In the genomic region with DNA sequence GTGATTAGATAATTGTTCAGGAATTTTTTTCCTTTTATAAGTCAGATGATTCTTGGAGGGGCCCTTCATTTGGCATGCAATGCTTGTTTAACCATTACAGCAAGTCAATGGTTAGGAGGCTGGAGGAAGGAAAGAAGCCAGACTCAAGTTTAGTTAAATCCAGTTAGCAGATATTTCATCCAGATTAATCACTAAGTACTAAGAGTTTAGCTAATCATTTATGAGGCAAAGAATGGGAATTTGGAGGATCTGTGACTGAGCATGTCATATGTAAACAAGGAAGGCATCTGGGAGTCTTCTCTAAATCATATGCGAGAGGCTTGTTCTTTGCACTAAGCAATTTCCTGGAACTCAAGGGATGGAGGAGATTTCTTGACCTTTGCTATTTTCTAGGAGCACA, we compare ENCODE assay signal across 27 cellular contexts.
DNase-seq lines count a peak whose midpoint lies in the region; FAIRE-seq and TF ChIP-seq lines count a peak whose summit lies in the region.
"Had no signal": no experiment of that assay in that cellular context is flagged by ENCODE, and none has a peak within 500 bp of the region (broad histone marks: within the 10 kb centered on the region; RNA-seq: fewer than 3 reads in every experiment).

No MANE protein-coding gene starts in this region.

- peak overlapping the region; percentile 74 for H3K27ac ChIP-seq in hepatocyte
- no peak overlapping the region for H3K27ac ChIP-seq in ovary
- H3K27ac ChIP-seq in GM23248 = no peak overlapping the region
- H3K27ac ChIP-seq: HL-60, SJCRH30 had no signal

- no peak for TF ChIP-seq EP300 in ovary (IDR thresholded peaks at IDR 0.05)

- intact Hi-C loops in head of caudate nucleus (cut with DNase I) (no loop called here), ovary (cut with DNase I) (no loop called here)

- H3K9ac ChIP-seq in GM23248 = no peak overlapping the region

- DNase-seq in DMS53 treated with DMSO at 0.1 percent for 48 hours (lab: John Stamatoyannopoulos, UW; ENCODE audit: unreplicated experiment) = peak; percentile 4
- DNase-seq in RCC 7860 (ENCODE audit: low spot score) = peak; percentile 29
- peak; percentile 13 for DNase-seq in hepatocyte (ENCODE audit: low spot score)
- peak; percentile 54 for DNase-seq in mucosa of gallbladder (ENCODE audit: low spot score)
- DNase-seq in head of caudate nucleus = no peak
- DNase-seq in ovary = no peak
- no peak for DNase-seq in GM23248
- DNase-seq in NCI-H526 (lab: John Stamatoyannopoulos, UW) = no peak
- DNase-seq: C1 segment of cervical spinal cord; CD4-positive, alpha-beta memory T cell; COR-L47; DND-41; Karpas-422; NCI-H1092; NCI-H1417 treated with DMSO at 0.1 percent for 48 hours; NCI-H1694 treated with DMSO at 0.1 percent for 48 hours; NCI-H2081 treated with DMSO at 0.1 percent for 48 hours; NCI-H2171; NCI-H226; NCI-H510A; NCI-H748 treated with DMSO at 0.1 percent for 48 hours; NK-92 treated with Interleukin-12 subunit alpha and Interleukin-12 subunit beta, amount 100 ng/mL, for 24 hours; PC-3; SJCRH30 had no signal

- H4K20me1 ChIP-seq in hepatocyte (ENCODE audit: insufficient read depth, poor library complexity, severe bottlenecking) (no peaks in the 10 kb centered on the region), GM23248 (ENCODE audit: insufficient read depth) (no peaks in the 10 kb centered on the region)

- H3K4me2 ChIP-seq in hepatocyte (no peak overlapping the region), GM23248 (ENCODE audit: unreplicated experiment) (no peak overlapping the region)

- H3K4me3 ChIP-seq in hepatocyte (no peak overlapping the region), ovary (no peak overlapping the region), GM23248 (no peak overlapping the region)
- H3K4me3 ChIP-seq: SJCRH30 had no signal

- H2AFZ ChIP-seq in hepatocyte = no peak overlapping the region
- no peak overlapping the region for H2AFZ ChIP-seq in GM23248

- TF ChIP-seq POLR2A in ovary (IDR thresholded peaks at IDR 0.05) = no peak

- peaks cover 9% of the 10 kb centered on the region for H3F3A ChIP-seq in GM23248 (ENCODE audit: insufficient read depth)

- no peaks in the 10 kb centered on the region for H3K27me3 ChIP-seq in hepatocyte
- H3K27me3 ChIP-seq in ovary = no peaks in the 10 kb centered on the region
- H3K27me3 ChIP-seq in GM23248 (replicated peaks; ENCODE audit: insufficient read depth) = no peaks in the 10 kb centered on the region
- H3K27me3 ChIP-seq: SJCRH30 had no signal

- TF ChIP-seq CTCF in hepatocyte (IDR thresholded peaks at IDR 0.05; ENCODE audit: poor library complexity) (no peak), ovary (IDR thresholded peaks at IDR 0.05) (no peak)

- H3K36me3 ChIP-seq in hepatocyte (replicated peaks; ENCODE audit: insufficient read depth, low read depth) = no peaks in the 10 kb centered on the region
- no peaks in the 10 kb centered on the region for H3K36me3 ChIP-seq in ovary
- no peaks in the 10 kb centered on the region for H3K36me3 ChIP-seq in GM23248 (ENCODE audit: low read depth)
- H3K36me3 ChIP-seq: SJCRH30 had no signal

- H3K79me2 ChIP-seq in hepatocyte (no peaks in the 10 kb centered on the region), GM23248 (ENCODE audit: insufficient read depth) (no peaks in the 10 kb centered on the region)

- peaks cover 12% of the 10 kb centered on the region for H3K4me1 ChIP-seq in hepatocyte (ENCODE audit: insufficient read depth)
- H3K4me1 ChIP-seq in ovary (ENCODE audit: insufficient read depth) = no peaks in the 10 kb centered on the region
- H3K4me1 ChIP-seq in GM23248 (ENCODE audit: insufficient read depth) = peaks cover 8% of the 10 kb centered on the region
- H3K4me1 ChIP-seq: SJCRH30 had no signal

- H3K9me3 ChIP-seq in hepatocyte (ENCODE audit: low read depth) = no peaks in the 10 kb centered on the region
- no peaks in the 10 kb centered on the region for H3K9me3 ChIP-seq in ovary
- no peaks in the 10 kb centered on the region for H3K9me3 ChIP-seq in GM23248 (ENCODE audit: low read depth)
- H3K9me3 ChIP-seq: SJCRH30 had no signal

- H3K9me2 ChIP-seq in hepatocyte (replicated peaks; ENCODE audit: insufficient read depth) (no peaks in the 10 kb centered on the region), GM23248 (ENCODE audit: insufficient read depth) (no peaks in the 10 kb centered on the region)

- FAIRE-seq in RCC 7860 (lab: Jason Lieb, UNC) = no peak
- FAIRE-seq: GM12892, H54 had no signal

- in situ Hi-C loops in GM23248 (cut with MboI) = no loop called here

- WGBS in hepatocyte (ENCODE audit: low lambda C conversion rate, missing lambda C conversion rate) = 48% methylated on average over 1 of the region's 1 CpG
- 97 to 100% (median 99%) methylated on average over 1 of the region's 1 CpG for WGBS in ovary, 3 donors
- 90 to 96% methylated on average over 1 of the region's 1 CpG for WGBS in GM23248 (ENCODE audit: low coverage in 1 of 2, low lambda C conversion rate in 2 of 2, missing lambda C conversion rate in 2 of 2), 2 experiments

Comparison
In these comparisons a context has a peak if more than half of its experiments do, and no peak if none do; other contexts are left out.
1. DNase-seq: peak in DMS53 treated with DMSO at 0.1 percent for 48 hours (single experiment), RCC 7860 (single experiment), hepatocyte (single experiment) and mucosa of gallbladder (single experiment); none in head of caudate nucleus (0 of 42), ovary (0 of 5), GM23248 (single experiment) and NCI-H526 (0 of 2).